Comparison of ENCODE assay signal across 3 cellular contexts in genomic region chr4:110824344-110824743, GRCh38.
"Had no signal": no experiment of that assay in that cellular context is flagged by ENCODE, and none has a peak within 500 bp of the region (broad histone marks: within the 10 kb centered on the region; RNA-seq: fewer than 3 reads in every experiment).

No MANE protein-coding gene starts in this region.

- H3K4me3 ChIP-seq: GM12878 had no signal

- DNase-seq: GDM1, GF-D8 had no signal
